11 cellular contexts compared by ENCODE assay signal in genomic region chr12:113766880-113767878, GRCh38.
DNase-seq lines count a peak whose midpoint lies in the region; ATAC-seq and TF ChIP-seq lines count a peak whose summit lies in the region.
"Had no signal": no experiment of that assay in that cellular context is flagged by ENCODE, and none has a peak within 500 bp of the region (broad histone marks: within the 10 kb centered on the region; RNA-seq: fewer than 3 reads in every experiment).

No MANE protein-coding gene starts in this region.

- no peak for ATAC-seq in Right ventricle myocardium inferior
- ATAC-seq in GM19467 (IDR thresholded peaks at IDR 0.05; ENCODE audit: unreplicated experiment) = no peak

- intact Hi-C loops in Right ventricle myocardium inferior (cut with DNase I) = no loop called here

- H3K4me3 ChIP-seq in AG10803 (ENCODE audit: low read length) = no peak overlapping the region
- H3K4me3 ChIP-seq: ovary had no signal

- DNase-seq in AG10803 (ENCODE audit: low read depth) (peak; percentile 84), HS-5 (ENCODE audit: low read depth) (peak; percentile 64), astrocyte of the hippocampus (ENCODE audit: low read depth, low spot score) (peak; percentile 96), kidney tubule cell (ENCODE audit: low spot score) (peak; percentile 87), Right ventricle myocardium inferior (ENCODE audit: missing footprints) (no peak), T-helper 2 cell (no peak)
- DNase-seq in activated CD4-positive, alpha-beta T cell treated with anti-CD3 and anti-CD28 coated beads for 1 hour = no peak
- DNase-seq: DND-41, NCI-H524, ovary had no signal

- TF ChIP-seq CTCF in AG10803 (conservative IDR thresholded peaks at IDR 0.05; ENCODE audit: low read length) = no peak

Comparison
In these comparisons a context has a peak if more than half of its experiments do, and no peak if none do; other contexts are left out.
1. DNase-seq: peak in AG10803 (single experiment), HS-5 (single experiment), astrocyte of the hippocampus (single experiment) and kidney tubule cell (single experiment); none in Right ventricle myocardium inferior (single experiment), activated CD4-positive, alpha-beta T cell treated with anti-CD3 and anti-CD28 coated beads for 1 hour (single experiment) and T-helper 2 cell (0 of 5).